7 cellular contexts compared by ENCODE assay signal in genomic region chr21:43269461-43269860, GRCh38.
DNase-seq lines count a peak whose midpoint lies in the region; ATAC-seq and TF ChIP-seq lines count a peak whose summit lies in the region.

No MANE protein-coding gene starts in this region.

- H3K4me1 ChIP-seq in foreskin keratinocyte = no peaks in the 10 kb centered on the region

- TF ChIP-seq CTCF in GM20000 (IDR thresholded peaks at IDR 0.05; ENCODE audit: extremely low read depth, missing control alignments) (no peak), foreskin keratinocyte (conservative IDR thresholded peaks at IDR 0.05) (peak; percentile 52)

- no peaks in the 10 kb centered on the region for H3K27me3 ChIP-seq in foreskin keratinocyte

- peak; percentile 61 for DNase-seq in GM20000 (ENCODE audit: low spot score)
- peak; percentile 28 to 35 for DNase-seq in activated CD4-positive, alpha-beta T cell treated with anti-CD3 and anti-CD28 coated beads, Interleukin-2, amount 50 U/mL, for 4 hours
- no peak for DNase-seq in foreskin keratinocyte
- DNase-seq in stimulated activated CD8-positive, alpha-beta memory T cell treated with anti-CD3 and anti-CD28 coated beads, Interleukin-4, amount 100 ng/mL, for 48 hours = peak; percentile 71
- DNase-seq in amygdala (lab: John Stamatoyannopoulos, UW) = no peak

- ATAC-seq in foreskin keratinocyte (no peak), HG02571 (IDR thresholded peaks at IDR 0.05; ENCODE audit: unreplicated experiment) (no peak), GM18498 (IDR thresholded peaks at IDR 0.05; ENCODE audit: unreplicated experiment) (no peak)

- H3K27ac ChIP-seq in foreskin keratinocyte = no peak overlapping the region

Comparison
In these comparisons a context has a peak if more than half of its experiments do, and no peak if none do; other contexts are left out.
1. DNase-seq: peak in GM20000 (single experiment), activated CD4-positive, alpha-beta T cell treated with anti-CD3 and anti-CD28 coated beads, Interleukin-2, amount 50 U/mL, for 4 hours (2 of 2) and stimulated activated CD8-positive, alpha-beta memory T cell treated with anti-CD3 and anti-CD28 coated beads, Interleukin-4, amount 100 ng/mL, for 48 hours (single experiment); none in foreskin keratinocyte (0 of 2) and amygdala (0 of 56).